In the genomic region with DNA sequence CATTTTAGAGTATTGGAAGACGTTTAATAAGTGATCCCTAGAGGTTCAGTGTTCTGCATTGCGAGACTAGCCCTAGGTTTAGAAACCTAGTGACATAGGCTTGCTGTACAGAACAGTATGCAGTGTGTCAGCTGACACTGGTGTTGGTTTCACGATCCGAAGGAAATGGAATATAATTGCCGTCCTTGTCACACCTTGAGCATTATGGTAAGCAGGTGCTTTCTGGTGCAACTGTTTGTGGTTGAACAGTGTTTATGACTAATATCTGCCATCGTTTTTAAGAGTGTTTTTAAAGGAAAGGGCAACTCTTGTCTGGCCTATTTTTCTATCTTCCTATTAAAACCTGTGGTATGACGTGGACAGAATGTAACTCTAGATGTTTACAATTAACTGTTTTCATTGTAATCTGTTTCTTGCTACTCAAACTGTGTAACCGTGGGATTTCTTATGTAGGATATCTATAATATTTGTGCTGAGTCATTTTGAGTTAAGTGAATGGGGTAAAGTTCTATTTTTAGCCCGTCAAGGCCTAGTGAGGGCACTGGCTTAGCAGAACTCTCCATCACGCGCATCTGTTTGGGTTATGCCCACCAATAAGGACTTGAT, we compare ENCODE assay signal across 8 cellular contexts. TPM values are rescaled to one million over a fixed set of nuclear protein-coding genes. Genes with fewer than 3 reads are reported as not detected.
DNase-seq lines count a peak whose midpoint lies in the region; ATAC-seq and TF ChIP-seq lines count a peak whose summit lies in the region.

No MANE protein-coding gene starts in this region.

- H3K4me2 ChIP-seq in BLaER1 treated with 17β-estradiol and CSF1 and Interleukin-3, amounts not matched to agents 10 nM and 100 nM = peak overlapping the region in 10 of 11 experiments; percentile 0 to 66 (median 52); a peak in 17 of 22 replicates
- H3K4me2 ChIP-seq in PC-3 (ENCODE audit: low read length) = peak overlapping the region; percentile 32

- no peak overlapping the region for H2AFZ ChIP-seq in PC-3 (ENCODE audit: low read length)

- DNase-seq in PC-3 = peak; percentile 68
- peak; percentile 86 for DNase-seq in choroid plexus epithelial cell (ENCODE audit: low read depth)
- no peak for DNase-seq in sciatic nerve (ENCODE audit: low spot score)
- no peak for DNase-seq in NCI-H128 (lab: John Stamatoyannopoulos, UW; ENCODE audit: unreplicated experiment)
- DNase-seq in NCI-H446 treated with DMSO at 0.1 percent for 48 hours (lab: John Stamatoyannopoulos, UW) = no peak

- H3K4me1 ChIP-seq in BLaER1 treated with 17β-estradiol and CSF1 and Interleukin-3, amounts not matched to agents 10 nM and 100 nM = peaks cover 19 to 40% (median 32%) of the 10 kb centered on the region in 10 experiments
- H3K4me1 ChIP-seq in PC-3 (ENCODE audit: insufficient read depth, low read length) = peaks cover 12% of the 10 kb centered on the region

- peak overlapping the region in 8 of 11 experiments; percentile 6 to 55 (median 34); a peak in 10 of 22 replicates for H3K27ac ChIP-seq in BLaER1 treated with 17β-estradiol and CSF1 and Interleukin-3, amounts not matched to agents 10 nM and 100 nM
- peak overlapping the region; percentile 85 for H3K27ac ChIP-seq in PC-3 (ENCODE audit: low read length)

- H4K20me1 ChIP-seq in BLaER1 treated with 17β-estradiol and CSF1 and Interleukin-3, amounts not matched to agents 10 nM and 100 nM = peaks cover 0 to 73% (median 11%) of the 10 kb centered on the region in 11 experiments; a peak in 14 of 22 replicates
- no peaks in the 10 kb centered on the region for H4K20me1 ChIP-seq in PC-3 (ENCODE audit: low read length)

- POLR2A ChIA-PET in PC-3 (lab: Charles Lee; ENCODE audit: unreplicated experiment) = no interaction called here

- peaks cover 12% of the 10 kb centered on the region; the same call in 1 of the 2 replicates for H3K79me2 ChIP-seq in PC-3 (ENCODE audit: low read length)

- BruUV-seq in PC-3 (replicated peaks; lab: Mats Ljungman, UMichigan) = no TSS peak

- CTCF ChIA-PET in PC-3 (lab: Charles Lee) = no interaction called here

- no peaks in the 10 kb centered on the region for H3K9me2 ChIP-seq in PC-3 (replicated peaks; ENCODE audit: low read length)

- no peak overlapping the region for H3K4me3 ChIP-seq in BLaER1 treated with 17β-estradiol and CSF1 and Interleukin-3, amounts not matched to agents 10 nM and 100 nM
- H3K4me3 ChIP-seq in PC-3 (ENCODE audit: low read length) (no peak overlapping the region), choroid plexus epithelial cell (ENCODE audit: low read depth, low read length) (no peak overlapping the region)

- H3K27me3 ChIP-seq in BLaER1 treated with 17β-estradiol and CSF1 and Interleukin-3, amounts not matched to agents 10 nM and 100 nM = no peaks in the 10 kb centered on the region
- H3K27me3 ChIP-seq in PC-3 (ENCODE audit: low read length) = no peaks in the 10 kb centered on the region

- peaks cover 17 to 25% (median 21%) of the 10 kb centered on the region in 11 experiments for H3K9me3 ChIP-seq in BLaER1 treated with 17β-estradiol and CSF1 and Interleukin-3, amounts not matched to agents 10 nM and 100 nM (replicated peaks in 1 of 11)
- H3K9me3 ChIP-seq in PC-3 (ENCODE audit: low read length) = no peaks in the 10 kb centered on the region

- H3F3A ChIP-seq in PC-3 (ENCODE audit: low read length, unreplicated experiment) = no peaks in the 10 kb centered on the region

- TF ChIP-seq CTCF in PC-3 (conservative IDR thresholded peaks at IDR 0.05; ENCODE audit: low read depth, low read length) = no peak
- TF ChIP-seq CTCF in choroid plexus epithelial cell (conservative IDR thresholded peaks at IDR 0.05; ENCODE audit: low read depth, low read length) = no peak

- intact Hi-C loops in PC-3 (cut with micrococcal nuclease) = no loop called here
- intact Hi-C loops in sciatic nerve (cut with DNase I) = no loop called here

- H3K36me3 ChIP-seq in BLaER1 treated with 17β-estradiol and CSF1 and Interleukin-3, amounts not matched to agents 10 nM and 100 nM = peaks cover 64 to 93% (median 73%) of the 10 kb centered on the region in 11 experiments
- H3K36me3 ChIP-seq in PC-3 (ENCODE audit: low read depth, low read length) = peaks cover 28% of the 10 kb centered on the region

- ATAC-seq in GM18868 (IDR thresholded peaks at IDR 0.05; ENCODE audit: unreplicated experiment) (peak; percentile 95), HG03039 (IDR thresholded peaks at IDR 0.05; ENCODE audit: unreplicated experiment) (peak; percentile 86), PC-3 (peak; percentile 96), sciatic nerve (peak; percentile 53)

- H3K9ac ChIP-seq in BLaER1 treated with 17β-estradiol and CSF1 and Interleukin-3, amounts not matched to agents 10 nM and 100 nM = no peak overlapping the region
- peak overlapping the region; percentile 61 for H3K9ac ChIP-seq in PC-3 (ENCODE audit: low read length)

RNA-seq across cellular contexts. Expression of a gene that starts 53.8 kb away (rescaled TPM):
- 33.0 and 33.3 TPM in 2 replicates for total RNA-seq in PC-3 (2014; rRNA removed)
- total RNA-seq in sciatic nerve = 68.2 TPM

Comparison
In these comparisons a context has a peak if more than half of its experiments do, and no peak if none do; other contexts are left out.
1. DNase-seq: peak in PC-3 (single experiment) and choroid plexus epithelial cell (single experiment); none in sciatic nerve (single experiment), NCI-H128 (single experiment) and NCI-H446 treated with DMSO at 0.1 percent for 48 hours (single experiment).
2. Peak in every context shown above with its lines, with median percentiles within 50 percentile points of each other: ATAC-seq.